30 cellular contexts compared by ENCODE assay signal in genomic region chr3:140913728-140914127, GRCh38.
"Had no signal": no experiment of that assay in that cellular context is flagged by ENCODE, and none has a peak within 500 bp of the region (broad histone marks: within the 10 kb centered on the region; RNA-seq: fewer than 3 reads in every experiment).

No MANE protein-coding gene starts in this region.

- H3K9me3 ChIP-seq: ascending aorta, breast epithelium, colonic mucosa, esophagus squamous epithelium, gastroesophageal sphincter had no signal

- ATAC-seq: activated CD4-positive, CD25-positive, alpha-beta regulatory T cell treated with anti-CD3 and anti-CD28 coated beads, Interleukin-2, amount 50 U/mL, for 24 hours; activated CD8-positive, alpha-beta memory T cell treated with anti-CD3 and anti-CD28 coated beads, Interleukin-2, amount 10 ng/mL, durations not matched to agents 7 days and 5 days; activated CD8-positive, alpha-beta T cell treated with anti-CD3 and anti-CD28 coated beads for 36 hours; activated naive CD4-positive, alpha-beta T cell treated with anti-CD3 and anti-CD28 coated beads, Interleukin-2, amount 50 U/mL, for 72 hours; gastroesophageal sphincter; T-helper 17 cell had no signal

- H3K27me3 ChIP-seq: ascending aorta, breast epithelium, cardiac muscle cell, colonic mucosa had no signal

- H3K4me3 ChIP-seq: ascending aorta, breast epithelium, cardiac muscle cell, colonic mucosa, esophagus squamous epithelium, gastroesophageal sphincter had no signal

- H3K4me1 ChIP-seq: ascending aorta, breast epithelium, colonic mucosa, esophagus squamous epithelium, gastroesophageal sphincter had no signal

- H3K36me3 ChIP-seq: ascending aorta, breast epithelium, cardiac muscle cell, colonic mucosa, esophagus squamous epithelium, gastroesophageal sphincter, WERI-Rb-1 had no signal

- DNase-seq: activated B cell treated with CpG ODN at 0.5 μM for 24 hours; activated CD4-positive, alpha-beta T cell treated with anti-CD3 and anti-CD28 coated beads for 48 hours; activated CD4-positive, alpha-beta T cell treated with anti-CD3 and anti-CD28 coated beads, Interleukin-2, amount 50 U/mL, for 1 hour; activated CD4-positive, alpha-beta T cell treated with anti-CD3 and anti-CD28 coated beads, Interleukin-2, amount 50 U/mL, for 48 hours; activated CD8-positive, alpha-beta memory T cell treated with anti-CD3 and anti-CD28 coated beads, Interleukin-2, amount 10 ng/mL, durations not matched to agents 7 days and 5 days; activated CD8-positive, alpha-beta memory T cell treated with anti-CD3 and anti-CD28 coated beads, Interleukin-2, amount 50 U/mL, for 4 hours; activated CD8-positive, alpha-beta T cell treated with anti-CD3 and anti-CD28 coated beads for 36 hours; activated effector memory CD4-positive, alpha-beta T cell treated with anti-CD3 and anti-CD28 coated beads, Interleukin-2, amount 50 U/mL, for 16 hours; activated naive CD4-positive, alpha-beta T cell; activated naive CD4-positive, alpha-beta T cell treated with anti-CD3 and anti-CD28 coated beads, Interleukin-2, amount 10 ng/mL, durations not matched to agents 7 days and 5 days; activated naive CD8-positive, alpha-beta T cell treated with anti-CD3 and anti-CD28 coated beads, Interleukin-2, amount 10 ng/mL, durations not matched to agents 7 days and 5 days; activated T-cell treated with anti-CD3 and anti-CD28 coated beads, Interleukin-2, amount 50 U/mL, for 1 hour; activated T-cell treated with anti-CD3 and anti-CD28 coated beads, Interleukin-2, amount 50 U/mL, for 48 hours; central memory CD4-positive, alpha-beta T cell; cerebellar nuclear complex; colonic mucosa; effector CD8-positive, alpha-beta T cell; esophagus squamous epithelium; foreskin melanocyte; T-helper 1 cell; T-helper 17 cell; T1000; WERI-Rb-1 had no signal

- H3K27ac ChIP-seq: ascending aorta, breast epithelium, cardiac muscle cell, colonic mucosa, epithelial cell of prostate, esophagus squamous epithelium, gastroesophageal sphincter, WERI-Rb-1 had no signal
